Comparison of ENCODE assay signal across 14 cellular contexts in the genomic region with DNA sequence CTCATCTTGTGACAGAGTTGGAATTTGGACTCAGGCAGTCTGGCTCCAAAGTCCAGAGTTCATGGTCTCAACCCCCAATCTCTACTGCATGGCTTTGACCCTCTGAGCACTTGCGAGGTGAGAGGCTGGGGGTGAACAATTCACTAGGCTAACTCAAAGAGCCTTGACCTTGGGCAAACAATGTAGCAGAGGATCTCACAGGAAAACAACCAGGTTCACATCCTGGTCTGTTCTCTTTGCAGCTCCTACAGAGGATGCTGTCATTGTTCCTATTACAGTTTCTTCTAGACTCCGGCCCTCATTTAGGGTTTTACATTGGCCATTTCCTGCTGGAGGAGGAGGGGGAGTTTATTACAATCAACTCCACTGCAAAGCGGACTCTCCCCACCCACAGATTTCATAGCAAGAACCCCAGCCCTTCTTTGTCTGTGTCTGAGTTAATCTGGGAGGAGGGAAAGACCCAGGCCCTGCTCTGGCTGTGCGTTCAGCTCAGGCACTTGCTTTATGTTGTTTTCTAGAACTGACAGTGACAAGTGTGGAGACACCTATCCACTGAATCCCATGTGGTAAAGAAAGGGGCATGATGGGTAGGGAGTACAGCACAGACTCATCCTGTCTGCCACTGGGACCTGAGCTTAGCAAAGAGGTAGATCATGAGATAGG.
DNase-seq lines count a peak whose midpoint lies in the region; ATAC-seq lines count a peak whose summit lies in the region.
"Had no signal": no experiment of that assay in that cellular context is flagged by ENCODE, and none has a peak within 500 bp of the region (broad histone marks: within the 10 kb centered on the region; RNA-seq: fewer than 3 reads in every experiment).

No MANE protein-coding gene starts in this region.

- H3K4me1 ChIP-seq in mesodermal cell (ENCODE audit: control insufficient read depth, insufficient read depth, low read length, poor library complexity, severe bottlenecking): peaks cover 14% of the 10 kb centered on the region
- H3K4me1 ChIP-seq: pancreas had no signal

- peak; percentile 76 for DNase-seq in activated CD8-positive, alpha-beta memory T cell treated with anti-CD3 and anti-CD28 coated beads for 24 hours
- DNase-seq in activated CD8-positive, alpha-beta memory T cell treated with anti-CD3 and anti-CD28 coated beads, Interleukin-2, amount 50 U/mL, for 48 hours: no peak
- DNase-seq in activated T-cell treated with anti-CD3 and anti-CD28 coated beads, Interleukin-2, amount 50 U/mL, for 24 hours: peak; percentile 57
- DNase-seq in stimulated activated naive CD8-positive, alpha-beta T cell treated with anti-CD3 and anti-CD28 coated beads, Interleukin-15, Interleukin-2, amounts not matched to agents 100 U/mL and 50 U/mL, for 24 hours: peak; percentile 59
- DNase-seq in COLO668 (lab: John Stamatoyannopoulos, UW; ENCODE audit: unreplicated experiment): no peak
- DNase-seq in AG08396 (ENCODE audit: low spot score): no peak
- DNase-seq in central memory CD4-positive, alpha-beta T cell: no peak
- DNase-seq: DMS153, heart right ventricle, Karpas-422, pancreas, tibial artery had no signal

- peak overlapping the region; percentile 5 for H3K4me3 Mint-ChIP-seq in activated T-cell treated with anti-CD3 and anti-CD28 coated beads, Interleukin-2, amount 50 U/mL, for 24 hours

- no peaks in the 10 kb centered on the region for H3K9me3 ChIP-seq in mesodermal cell (ENCODE audit: control insufficient read depth, low read length)
- H3K9me3 ChIP-seq: breast epithelium, heart right ventricle, pancreas, tibial artery had no signal

- H3K4me1 Mint-ChIP-seq in activated T-cell treated with anti-CD3 and anti-CD28 coated beads, Interleukin-2, amount 50 U/mL, for 24 hours (ENCODE audit: low read depth): peaks cover 71% of the 10 kb centered on the region

- peaks cover 5% of the 10 kb centered on the region for H3K9me3 Mint-ChIP-seq in activated T-cell treated with anti-CD3 and anti-CD28 coated beads, Interleukin-2, amount 50 U/mL, for 24 hours

- no peaks in the 10 kb centered on the region for H3K36me3 ChIP-seq in mesodermal cell (ENCODE audit: control insufficient read depth, insufficient read depth, low read length)
- H3K36me3 ChIP-seq: breast epithelium, heart right ventricle, pancreas, tibial artery had no signal

- WGBS in mesodermal cell (ENCODE audit: insufficient coverage in 2 of 2), 2 experiments: 83 to 86% methylated on average over 1 to 2 of the region's 4 CpGs

- H3K27ac ChIP-seq in mesodermal cell (ENCODE audit: low read depth, low read length, severe bottlenecking): peak overlapping the region; percentile 10
- H3K27ac ChIP-seq: breast epithelium, pancreas, tibial artery had no signal

- no peaks in the 10 kb centered on the region for H3K27me3 Mint-ChIP-seq in activated T-cell treated with anti-CD3 and anti-CD28 coated beads, Interleukin-2, amount 50 U/mL, for 24 hours

- no peaks in the 10 kb centered on the region for H3K36me3 Mint-ChIP-seq in activated T-cell treated with anti-CD3 and anti-CD28 coated beads, Interleukin-2, amount 50 U/mL, for 24 hours (ENCODE audit: low read depth)

- no peak overlapping the region for H3K4me3 ChIP-seq in mesodermal cell (ENCODE audit: extremely low read depth, insufficient read depth, low read length, poor library complexity, severe bottlenecking)
- H3K4me3 ChIP-seq: breast epithelium, heart right ventricle, pancreas, tibial artery had no signal

- peak; percentile 63 for ATAC-seq in stimulated activated naive CD8-positive, alpha-beta T cell treated with anti-CD3 and anti-CD28 coated beads, Interleukin-15, Interleukin-2, amounts not matched to agents 100 U/mL and 50 U/mL, for 24 hours
- ATAC-seq: pancreas had no signal

- H3K27ac Mint-ChIP-seq in activated T-cell treated with anti-CD3 and anti-CD28 coated beads, Interleukin-2, amount 50 U/mL, for 24 hours: peak overlapping the region; percentile 93

Comparison
In these comparisons a context has a peak if more than half of its experiments do, and no peak if none do; other contexts are left out.
1. DNase-seq: peak in activated CD8-positive, alpha-beta memory T cell treated with anti-CD3 and anti-CD28 coated beads for 24 hours (single experiment), activated T-cell treated with anti-CD3 and anti-CD28 coated beads, Interleukin-2, amount 50 U/mL, for 24 hours (single experiment) and stimulated activated naive CD8-positive, alpha-beta T cell treated with anti-CD3 and anti-CD28 coated beads, Interleukin-15, Interleukin-2, amounts not matched to agents 100 U/mL and 50 U/mL, for 24 hours (single experiment); none in activated CD8-positive, alpha-beta memory T cell treated with anti-CD3 and anti-CD28 coated beads, Interleukin-2, amount 50 U/mL, for 48 hours (single experiment), COLO668 (single experiment), AG08396 (single experiment) and central memory CD4-positive, alpha-beta T cell (single experiment).